ENCODE assay signal across 1 cellular context in the genomic region with DNA sequence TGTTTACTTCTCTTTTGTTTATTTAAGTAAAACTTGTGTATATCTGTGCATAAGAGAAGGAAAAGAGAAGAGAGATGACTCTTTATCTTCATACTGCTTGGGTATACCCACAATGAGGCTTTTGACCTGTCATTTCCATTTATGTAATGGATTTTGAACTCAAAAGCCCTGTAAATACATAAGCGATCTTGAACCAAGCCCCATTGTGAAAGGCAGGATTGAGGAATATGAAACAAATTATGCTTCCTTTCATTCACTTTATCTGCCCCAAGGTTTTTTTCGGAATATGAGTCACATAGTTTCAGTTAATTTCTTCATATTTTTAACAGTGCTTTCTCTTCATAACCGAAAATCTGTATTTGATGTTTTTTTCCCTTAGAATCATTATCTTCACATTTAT.
TF ChIP-seq lines count a peak whose summit lies in the region.

No MANE protein-coding gene starts in this region.

TF ChIP-seq in K562, 482 proteins besides CTCF, POLR2A, EP300 and RAD21:
- peak; percentile 43; the same call in 1 of the 2 replicates for TF ChIP-seq JUND (IDR thresholded peaks at IDR 0.05; ENCODE audit: borderline replicate concordance, low read depth, low read length)
- no peak for TF ChIP-seq JUND (tag; IDR thresholded peaks at IDR 0.05; ENCODE audit: borderline replicate concordance, low read depth, low read length)
- no peak for TF ChIP-seq FOXK1 (CRISPR knock-in tag; IDR thresholded peaks at IDR 0.05; ENCODE audit: borderline replicate concordance)
- TF ChIP-seq MCM5 (IDR thresholded peaks at IDR 0.05; ENCODE audit: low read depth) = no peak
- no peak for TF ChIP-seq ZNF146 (CRISPR knock-in tag; IDR thresholded peaks at IDR 0.05; ENCODE audit: unreplicated experiment)
- no peak for TF ChIP-seq SIN3A (IDR thresholded peaks at IDR 0.05; ENCODE audit: borderline replicate concordance in 2 of 2, control insufficient read depth in 1 of 2, low read depth in 2 of 2, low read length in 2 of 2)
- no peak for TF ChIP-seq MTA2 (IDR thresholded peaks at IDR 0.05; ENCODE audit: low read depth)
- TF ChIP-seq, protein P1, sequence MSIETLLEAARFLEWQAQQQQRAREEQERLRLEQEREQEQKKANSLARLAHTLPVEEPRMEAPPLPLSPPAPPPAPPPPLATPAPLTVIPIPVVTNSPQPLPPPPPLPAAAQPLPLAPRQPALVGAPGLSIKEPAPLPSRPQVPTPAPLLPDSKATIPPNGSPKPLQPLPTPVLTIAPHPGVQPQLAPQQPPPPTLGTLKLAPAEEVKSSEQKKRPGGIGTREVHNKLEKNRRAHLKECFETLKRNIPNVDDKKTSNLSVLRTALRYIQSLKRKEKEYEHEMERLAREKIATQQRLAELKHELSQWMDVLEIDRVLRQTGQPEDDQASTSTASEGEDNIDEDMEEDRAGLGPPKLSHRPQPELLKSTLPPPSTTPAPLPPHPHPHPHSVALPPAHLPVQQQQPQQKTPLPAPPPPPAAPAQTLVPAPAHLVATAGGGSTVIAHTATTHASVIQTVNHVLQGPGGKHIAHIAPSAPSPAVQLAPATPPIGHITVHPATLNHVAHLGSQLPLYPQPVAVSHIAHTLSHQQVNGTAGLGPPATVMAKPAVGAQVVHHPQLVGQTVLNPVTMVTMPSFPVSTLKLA (conservative IDR thresholded peaks at IDR 0.05) = 0 out of 4 replicates have a peak, but pooled peaks of 1 of the 2 experiments have one; percentile 2
- TF ChIP-seq BDP1 (IDR thresholded peaks at IDR 0.05; ENCODE audit: insufficient read depth, insufficient read length) = no peak
- TF ChIP-seq, protein P2, sequence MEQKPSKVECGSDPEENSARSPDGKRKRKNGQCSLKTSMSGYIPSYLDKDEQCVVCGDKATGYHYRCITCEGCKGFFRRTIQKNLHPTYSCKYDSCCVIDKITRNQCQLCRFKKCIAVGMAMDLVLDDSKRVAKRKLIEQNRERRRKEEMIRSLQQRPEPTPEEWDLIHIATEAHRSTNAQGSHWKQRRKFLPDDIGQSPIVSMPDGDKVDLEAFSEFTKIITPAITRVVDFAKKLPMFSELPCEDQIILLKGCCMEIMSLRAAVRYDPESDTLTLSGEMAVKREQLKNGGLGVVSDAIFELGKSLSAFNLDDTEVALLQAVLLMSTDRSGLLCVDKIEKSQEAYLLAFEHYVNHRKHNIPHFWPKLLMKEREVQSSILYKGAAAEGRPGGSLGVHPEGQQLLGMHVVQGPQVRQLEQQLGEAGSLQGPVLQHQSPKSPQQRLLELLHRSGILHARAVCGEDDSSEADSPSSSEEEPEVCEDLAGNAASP (IDR thresholded peaks at IDR 0.05) = no peak
- TF ChIP-seq, protein P3, sequence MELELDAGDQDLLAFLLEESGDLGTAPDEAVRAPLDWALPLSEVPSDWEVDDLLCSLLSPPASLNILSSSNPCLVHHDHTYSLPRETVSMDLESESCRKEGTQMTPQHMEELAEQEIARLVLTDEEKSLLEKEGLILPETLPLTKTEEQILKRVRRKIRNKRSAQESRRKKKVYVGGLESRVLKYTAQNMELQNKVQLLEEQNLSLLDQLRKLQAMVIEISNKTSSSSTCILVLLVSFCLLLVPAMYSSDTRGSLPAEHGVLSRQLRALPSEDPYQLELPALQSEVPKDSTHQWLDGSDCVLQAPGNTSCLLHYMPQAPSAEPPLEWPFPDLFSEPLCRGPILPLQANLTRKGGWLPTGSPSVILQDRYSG (tag; conservative IDR thresholded peaks at IDR 0.05; ENCODE audit: low read depth) = no peak
- TF ChIP-seq, protein P4, sequence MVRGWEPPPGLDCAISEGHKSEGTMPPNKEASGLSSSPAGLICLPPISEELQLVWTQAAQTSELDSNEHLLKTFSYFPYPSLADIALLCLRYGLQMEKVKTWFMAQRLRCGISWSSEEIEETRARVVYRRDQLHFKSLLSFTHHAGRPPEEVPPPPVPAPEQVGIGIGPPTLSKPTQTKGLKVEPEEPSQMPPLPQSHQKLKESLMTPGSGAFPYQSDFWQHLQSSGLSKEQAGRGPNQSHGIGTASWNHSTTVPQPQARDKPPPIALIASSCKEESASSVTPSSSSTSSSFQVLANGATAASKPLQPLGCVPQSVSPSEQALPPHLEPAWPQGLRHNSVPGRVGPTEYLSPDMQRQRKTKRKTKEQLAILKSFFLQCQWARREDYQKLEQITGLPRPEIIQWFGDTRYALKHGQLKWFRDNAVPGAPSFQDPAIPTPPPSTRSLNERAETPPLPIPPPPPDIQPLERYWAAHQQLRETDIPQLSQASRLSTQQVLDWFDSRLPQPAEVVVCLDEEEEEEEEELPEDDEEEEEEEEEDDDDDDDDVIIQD (CRISPR knock-in tag; IDR thresholded peaks at IDR 0.05) = no peak
- TF ChIP-seq NR2C2 (CRISPR knock-in tag; IDR thresholded peaks at IDR 0.05) = no peak
- TF ChIP-seq NR2C2 (tag; IDR thresholded peaks at IDR 0.05) = peak; percentile 45; the same call in 1 of the 2 replicates
- peak; percentile 77 for TF ChIP-seq FOSL1 (tag; conservative IDR thresholded peaks at IDR 0.05)
- no peak for TF ChIP-seq ZNF239 (CRISPR knock-in tag; IDR thresholded peaks at IDR 0.05)
- TF ChIP-seq MIER1 (IDR thresholded peaks at IDR 0.05; ENCODE audit: low read depth) = no peak
- TF ChIP-seq, protein P5, sequence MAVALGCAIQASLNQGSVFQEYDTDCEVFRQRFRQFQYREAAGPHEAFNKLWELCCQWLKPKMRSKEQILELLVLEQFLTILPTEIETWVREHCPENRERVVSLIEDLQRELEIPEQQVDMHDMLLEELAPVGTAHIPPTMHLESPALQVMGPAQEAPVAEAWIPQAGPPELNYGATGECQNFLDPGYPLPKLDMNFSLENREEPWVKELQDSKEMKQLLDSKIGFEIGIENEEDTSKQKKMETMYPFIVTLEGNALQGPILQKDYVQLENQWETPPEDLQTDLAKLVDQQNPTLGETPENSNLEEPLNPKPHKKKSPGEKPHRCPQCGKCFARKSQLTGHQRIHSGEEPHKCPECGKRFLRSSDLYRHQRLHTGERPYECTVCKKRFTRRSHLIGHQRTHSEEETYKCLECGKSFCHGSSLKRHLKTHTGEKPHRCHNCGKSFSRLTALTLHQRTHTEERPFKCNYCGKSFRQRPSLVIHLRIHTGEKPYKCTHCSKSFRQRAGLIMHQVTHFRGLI (CRISPR knock-in tag; IDR thresholded peaks at IDR 0.05) = no peak
- TF ChIP-seq ZNF778 (CRISPR knock-in tag; IDR thresholded peaks at IDR 0.05) = no peak
- peak; percentile 37; the same call in 1 of the 2 replicates for TF ChIP-seq ARID1B (IDR thresholded peaks at IDR 0.05)
- no peak for TF ChIP-seq ELF4 (CRISPR knock-in tag; IDR thresholded peaks at IDR 0.05)
- TF ChIP-seq NFE2L1 (tag; IDR thresholded peaks at IDR 0.05; ENCODE audit: borderline replicate concordance, low read depth) = no peak
- TF ChIP-seq ETV1 (tag; conservative IDR thresholded peaks at IDR 0.05; ENCODE audit: low read depth) = no peak
- TF ChIP-seq SMARCE1 (IDR thresholded peaks at IDR 0.05) = 0 out of 2 replicates have a peak, but pooled peaks have one; percentile 29
- TF ChIP-seq, protein P6, sequence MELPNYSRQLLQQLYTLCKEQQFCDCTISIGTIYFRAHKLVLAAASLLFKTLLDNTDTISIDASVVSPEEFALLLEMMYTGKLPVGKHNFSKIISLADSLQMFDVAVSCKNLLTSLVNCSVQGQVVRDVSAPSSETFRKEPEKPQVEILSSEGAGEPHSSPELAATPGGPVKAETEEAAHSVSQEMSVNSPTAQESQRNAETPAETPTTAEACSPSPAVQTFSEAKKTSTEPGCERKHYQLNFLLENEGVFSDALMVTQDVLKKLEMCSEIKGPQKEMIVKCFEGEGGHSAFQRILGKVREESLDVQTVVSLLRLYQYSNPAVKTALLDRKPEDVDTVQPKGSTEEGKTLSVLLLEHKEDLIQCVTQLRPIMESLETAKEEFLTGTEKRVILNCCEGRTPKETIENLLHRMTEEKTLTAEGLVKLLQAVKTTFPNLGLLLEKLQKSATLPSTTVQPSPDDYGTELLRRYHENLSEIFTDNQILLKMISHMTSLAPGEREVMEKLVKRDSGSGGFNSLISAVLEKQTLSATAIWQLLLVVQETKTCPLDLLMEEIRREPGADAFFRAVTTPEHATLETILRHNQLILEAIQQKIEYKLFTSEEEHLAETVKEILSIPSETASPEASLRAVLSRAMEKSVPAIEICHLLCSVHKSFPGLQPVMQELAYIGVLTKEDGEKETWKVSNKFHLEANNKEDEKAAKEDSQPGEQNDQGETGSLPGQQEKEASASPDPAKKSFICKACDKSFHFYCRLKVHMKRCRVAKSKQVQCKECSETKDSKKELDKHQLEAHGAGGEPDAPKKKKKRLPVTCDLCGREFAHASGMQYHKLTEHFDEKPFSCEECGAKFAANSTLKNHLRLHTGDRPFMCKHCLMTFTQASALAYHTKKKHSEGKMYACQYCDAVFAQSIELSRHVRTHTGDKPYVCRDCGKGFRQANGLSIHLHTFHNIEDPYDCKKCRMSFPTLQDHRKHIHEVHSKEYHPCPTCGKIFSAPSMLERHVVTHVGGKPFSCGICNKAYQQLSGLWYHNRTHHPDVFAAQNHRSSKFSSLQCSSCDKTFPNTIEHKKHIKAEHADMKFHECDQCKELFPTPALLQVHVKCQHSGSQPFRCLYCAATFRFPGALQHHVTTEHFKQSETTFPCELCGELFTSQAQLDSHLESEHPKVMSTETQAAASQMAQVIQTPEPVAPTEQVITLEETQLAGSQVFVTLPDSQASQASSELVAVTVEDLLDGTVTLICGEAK (IDR thresholded peaks at IDR 0.05) = no peak
- TF ChIP-seq, protein P6 (CRISPR knock-in tag; IDR thresholded peaks at IDR 0.05) = no peak
- TF ChIP-seq, protein P7, sequence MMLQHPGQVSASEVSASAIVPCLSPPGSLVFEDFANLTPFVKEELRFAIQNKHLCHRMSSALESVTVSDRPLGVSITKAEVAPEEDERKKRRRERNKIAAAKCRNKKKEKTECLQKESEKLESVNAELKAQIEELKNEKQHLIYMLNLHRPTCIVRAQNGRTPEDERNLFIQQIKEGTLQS (IDR thresholded peaks at IDR 0.05) = peak; percentile 69
- TF ChIP-seq, protein P7 (CRISPR knock-in tag; conservative IDR thresholded peaks at IDR 0.05) = no peak
- TF ChIP-seq PREB (CRISPR knock-in tag; IDR thresholded peaks at IDR 0.05) = no peak
- 0 out of 2 replicates have a peak, but pooled peaks have one; percentile 41 for TF ChIP-seq DPF2 (IDR thresholded peaks at IDR 0.05)
- no peak for TF ChIP-seq RBM34 (IDR thresholded peaks at IDR 0.05; ENCODE audit: borderline replicate concordance, insufficient read depth, low read length)
- TF ChIP-seq, protein P8, sequence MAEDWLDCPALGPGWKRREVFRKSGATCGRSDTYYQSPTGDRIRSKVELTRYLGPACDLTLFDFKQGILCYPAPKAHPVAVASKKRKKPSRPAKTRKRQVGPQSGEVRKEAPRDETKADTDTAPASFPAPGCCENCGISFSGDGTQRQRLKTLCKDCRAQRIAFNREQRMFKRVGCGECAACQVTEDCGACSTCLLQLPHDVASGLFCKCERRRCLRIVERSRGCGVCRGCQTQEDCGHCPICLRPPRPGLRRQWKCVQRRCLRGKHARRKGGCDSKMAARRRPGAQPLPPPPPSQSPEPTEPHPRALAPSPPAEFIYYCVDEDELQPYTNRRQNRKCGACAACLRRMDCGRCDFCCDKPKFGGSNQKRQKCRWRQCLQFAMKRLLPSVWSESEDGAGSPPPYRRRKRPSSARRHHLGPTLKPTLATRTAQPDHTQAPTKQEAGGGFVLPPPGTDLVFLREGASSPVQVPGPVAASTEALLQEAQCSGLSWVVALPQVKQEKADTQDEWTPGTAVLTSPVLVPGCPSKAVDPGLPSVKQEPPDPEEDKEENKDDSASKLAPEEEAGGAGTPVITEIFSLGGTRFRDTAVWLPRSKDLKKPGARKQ (CRISPR knock-in tag; IDR thresholded peaks at IDR 0.05) = no peak
- TF ChIP-seq MEF2A (IDR thresholded peaks at IDR 0.05; ENCODE audit: control insufficient read depth, low read depth, low read length) = 0 out of 2 replicates have a peak, but pooled peaks have one; percentile 35
- TF ChIP-seq ZNF696 (CRISPR knock-in tag; conservative IDR thresholded peaks at IDR 0.05) = no peak
- 0 out of 2 replicates have a peak, but pooled peaks have one; percentile 9 for TF ChIP-seq JUN (IDR thresholded peaks at IDR 0.05; ENCODE audit: borderline replicate concordance, low read depth, low read length)
- TF ChIP-seq JUN (CRISPR knock-in tag; IDR thresholded peaks at IDR 0.05; ENCODE audit: borderline replicate concordance) = no peak
- TF ChIP-seq RBM39 (optimal IDR thresholded peaks at IDR 0.05; ENCODE audit: low read depth, low read length) = no peak
- peak; percentile 28; the same call in 1 of the 2 replicates for TF ChIP-seq SMARCA4 (IDR thresholded peaks at IDR 0.05)
- TF ChIP-seq ZNF3 (CRISPR knock-in tag; IDR thresholded peaks at IDR 0.05) = no peak
- TF ChIP-seq KAT8 (IDR thresholded peaks at IDR 0.05; ENCODE audit: low read depth) = no peak
- no peak for TF ChIP-seq ZNF274 (IDR thresholded peaks at IDR 0.05; ENCODE audit: borderline replicate concordance, low read depth, low read length)
